In genomic region chr2:182581196-182581935, GRCh38 we compare ENCODE assay signal across 19 cellular contexts.
DNase-seq lines count a peak whose midpoint lies in the region; ATAC-seq and TF ChIP-seq lines count a peak whose summit lies in the region.
"Had no signal": no experiment of that assay in that cellular context is flagged by ENCODE, and none has a peak within 500 bp of the region (broad histone marks: within the 10 kb centered on the region; RNA-seq: fewer than 3 reads in every experiment).

No MANE protein-coding gene starts in this region.

- no peak for TF ChIP-seq CTCF in cardiac fibroblast (IDR thresholded peaks at IDR 0.05; ENCODE audit: low read depth, low read length)
- no peak for TF ChIP-seq CTCF in glutamatergic neuron (IDR thresholded peaks at IDR 0.05; ENCODE audit: partially characterized antibody, unreplicated experiment)

- H3K9me3 Mint-ChIP-seq in glutamatergic neuron (ENCODE audit: unreplicated experiment), result no peaks in the 10 kb centered on the region

- H3K4me3 Mint-ChIP-seq in glutamatergic neuron (ENCODE audit: unreplicated experiment), result no peak overlapping the region
- H3K4me3 Mint-ChIP-seq: B cell had no signal

- H3K36me3 Mint-ChIP-seq in glutamatergic neuron (ENCODE audit: unreplicated experiment), result no peaks in the 10 kb centered on the region

- no peaks in the 10 kb centered on the region for H3K27me3 Mint-ChIP-seq in glutamatergic neuron (ENCODE audit: unreplicated experiment)

- DNase-seq in NCI-H510A treated with DMSO at 0.1 percent for 48 hours (lab: John Stamatoyannopoulos, UW) (peak; percentile 41), NCI-H510A (lab: John Stamatoyannopoulos, UW) (no peak), cardiac fibroblast (ENCODE audit: low read depth in 2 of 2) (peak; percentile 17 to 37), left kidney (ENCODE audit: low read depth, low spot score) (peak; percentile 30), glutamatergic neuron (no peak), NCI-H2196 treated with DMSO at 0.1 percent for 48 hours (lab: John Stamatoyannopoulos, UW; ENCODE audit: unreplicated experiment) (no peak)
- DNase-seq: DND-41; GDM1; NCI-H1105 treated with DMSO at 0.1 percent for 48 hours; NCI-H187; NCI-H2171; NCI-H748 treated with DMSO at 0.1 percent for 48 hours; NK-92 treated with Interleukin-12 subunit alpha and Interleukin-12 subunit beta, amount 100 ng/mL, for 24 hours had no signal

- H3K4me1 Mint-ChIP-seq in glutamatergic neuron (ENCODE audit: low read depth, unreplicated experiment), result no peaks in the 10 kb centered on the region
- H3K4me1 Mint-ChIP-seq: B cell had no signal

- no peak overlapping the region for H3K27ac Mint-ChIP-seq in glutamatergic neuron (ENCODE audit: unreplicated experiment)
- H3K27ac Mint-ChIP-seq: B cell had no signal

- no peak for ATAC-seq in GM19035 (IDR thresholded peaks at IDR 0.05; ENCODE audit: unreplicated experiment)
- no peak for ATAC-seq in GM19324 (IDR thresholded peaks at IDR 0.05; ENCODE audit: low FRiP score, unreplicated experiment)
- ATAC-seq: HCT116, K562, Right ventricle myocardium inferior had no signal

- H3K4me3 ChIP-seq in cardiac fibroblast (replicated peaks in 1 of 2; ENCODE audit: low read depth in 2 of 2, low read length in 2 of 2), result no peak overlapping the region
- H3K4me3 ChIP-seq: K562 had no signal

Comparison
In these comparisons a context has a peak if more than half of its experiments do, and no peak if none do; other contexts are left out.
1. DNase-seq: peak in NCI-H510A treated with DMSO at 0.1 percent for 48 hours (single experiment), cardiac fibroblast (2 of 2) and left kidney (single experiment); none in NCI-H510A (single experiment), glutamatergic neuron (single experiment) and NCI-H2196 treated with DMSO at 0.1 percent for 48 hours (single experiment).